Comparison of ENCODE assay signal across 1 cellular context in the genomic region with DNA sequence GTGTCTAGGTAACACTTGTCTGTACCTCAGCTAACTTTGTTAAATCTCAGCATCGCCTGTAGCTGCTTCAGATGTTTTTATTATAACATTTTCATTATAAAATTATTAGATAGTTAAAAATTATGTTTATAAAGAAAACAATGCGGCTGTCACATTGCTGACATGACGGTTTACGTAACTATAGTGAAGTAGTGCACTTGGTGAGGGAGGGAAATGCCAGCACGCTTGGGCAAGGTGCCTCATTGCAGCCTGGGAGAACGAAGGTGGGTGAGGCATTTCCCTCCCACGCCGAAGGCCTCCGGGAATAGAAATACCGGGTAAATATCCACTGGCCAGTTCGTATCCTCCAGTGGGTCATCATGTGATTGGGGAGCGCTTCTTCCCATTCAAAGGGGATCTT.
A peak's percentile ranks its signal among the peaks of the same experiment; 100 is the strongest.
TF ChIP-seq lines count a peak whose summit lies in the region.

No MANE protein-coding gene starts in this region.

TF ChIP-seq in HepG2, 621 proteins besides CTCF, POLR2A, EP300 and RAD21:
- TF ChIP-seq, protein P1, sequence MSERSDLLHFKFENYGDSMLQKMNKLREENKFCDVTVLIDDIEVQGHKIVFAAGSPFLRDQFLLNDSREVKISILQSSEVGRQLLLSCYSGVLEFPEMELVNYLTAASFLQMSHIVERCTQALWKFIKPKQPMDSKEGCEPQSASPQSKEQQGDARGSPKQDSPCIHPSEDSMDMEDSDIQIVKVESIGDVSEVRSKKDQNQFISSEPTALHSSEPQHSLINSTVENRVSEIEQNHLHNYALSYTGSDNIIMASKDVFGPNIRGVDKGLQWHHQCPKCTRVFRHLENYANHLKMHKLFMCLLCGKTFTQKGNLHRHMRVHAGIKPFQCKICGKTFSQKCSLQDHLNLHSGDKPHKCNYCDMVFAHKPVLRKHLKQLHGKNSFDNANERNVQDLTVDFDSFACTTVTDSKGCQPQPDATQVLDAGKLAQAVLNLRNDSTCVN (CRISPR knock-in tag; IDR thresholded peaks at IDR 0.05; ENCODE audit: borderline replicate concordance), result no peak
- TF ChIP-seq MAFF (IDR thresholded peaks at IDR 0.05; ENCODE audit: low read depth, low read length), result peak; percentile 61
- TF ChIP-seq FOXC1 (CRISPR knock-in tag; IDR thresholded peaks at IDR 0.05; ENCODE audit: borderline replicate concordance), result no peak
- no peak for TF ChIP-seq MIXL1 (CRISPR knock-in tag; IDR thresholded peaks at IDR 0.05)
- TF ChIP-seq MAFK (conservative IDR thresholded peaks at IDR 0.05 in 1 of 2, IDR thresholded peaks at IDR 0.05 in 1 of 2; ENCODE audit: low read length in 2 of 2), result peak; percentile 65 to 76
- TF ChIP-seq ZNF335 (CRISPR knock-in tag; IDR thresholded peaks at IDR 0.05), result no peak
